20 cellular contexts compared by ENCODE assay signal in the genomic region with DNA sequence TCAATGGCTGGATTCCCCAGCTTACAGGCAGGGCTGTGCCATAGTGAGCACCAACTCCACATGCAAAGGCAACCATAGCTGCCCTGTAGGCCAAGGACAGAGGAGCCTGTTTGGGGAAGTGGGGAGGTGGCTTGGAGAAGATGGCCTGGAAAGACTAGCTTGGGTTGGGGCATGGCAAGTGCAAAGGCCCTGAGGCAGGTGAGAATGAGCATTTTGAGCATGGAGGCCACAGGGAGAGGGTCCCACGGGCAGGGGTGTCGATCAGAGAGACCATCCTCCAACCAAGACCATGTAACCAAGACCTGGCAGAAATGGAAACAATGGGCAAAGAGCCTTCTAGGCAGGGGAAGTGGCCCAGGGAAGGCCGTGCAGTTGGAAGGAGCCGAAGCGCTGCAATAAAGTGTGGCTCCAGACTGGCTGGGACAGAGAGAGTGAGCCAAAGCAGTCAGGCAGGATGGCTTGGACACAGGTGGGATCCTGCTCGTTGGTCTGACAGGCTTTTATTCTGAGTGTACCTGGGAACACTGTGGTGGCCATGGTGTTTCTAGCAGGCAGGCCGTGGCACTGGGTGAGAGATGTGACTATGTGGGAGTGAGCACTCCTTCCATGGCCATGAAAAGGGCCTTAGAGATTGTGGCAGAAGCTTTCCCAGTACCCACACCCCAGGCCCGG. TPM values are rescaled to one million over a fixed set of nuclear protein-coding genes. Genes with fewer than 3 reads are reported as not detected.
DNase-seq lines count a peak whose midpoint lies in the region; ATAC-seq, FAIRE-seq and TF ChIP-seq lines count a peak whose summit lies in the region.
"Had no signal": no experiment of that assay in that cellular context is flagged by ENCODE, and none has a peak within 500 bp of the region (broad histone marks: within the 10 kb centered on the region; RNA-seq: fewer than 3 reads in every experiment).

No MANE protein-coding gene starts in this region.

- H3K9me3 ChIP-seq in BLaER1 treated with 17β-estradiol and CSF1 and Interleukin-3, amounts not matched to agents 10 nM and 100 nM (replicated peaks in 1 of 11), result no peaks in the 10 kb centered on the region
- no peaks in the 10 kb centered on the region for H3K9me3 ChIP-seq in prostate gland
- H3K9me3 ChIP-seq in SK-N-SH, result no peaks in the 10 kb centered on the region

- H3K27ac ChIP-seq in BLaER1 treated with 17β-estradiol and CSF1 and Interleukin-3, amounts not matched to agents 10 nM and 100 nM, result peak overlapping the region in 9 of 11 experiments; percentile 29 to 68 (median 56); a peak in 17 of 22 replicates
- peak overlapping the region; percentile 69 to 75 for H3K27ac ChIP-seq in prostate gland
- H3K27ac ChIP-seq in SK-N-SH (ENCODE audit: low read depth in 2 of 2, low read length in 1 of 2), result no peak overlapping the region

- no peaks in the 10 kb centered on the region for H3F3A ChIP-seq in SK-N-SH (replicated peaks; ENCODE audit: insufficient read depth)

- no peak for TF ChIP-seq RAD21 in SK-N-SH (IDR thresholded peaks at IDR 0.05; ENCODE audit: low read length)

- peak; percentile 9 for FAIRE-seq in HTR-8/SVneo (lab: Jason Lieb, UNC)

- no peak for TF ChIP-seq EP300 in SK-N-SH (IDR thresholded peaks at IDR 0.05; ENCODE audit: borderline replicate concordance in 1 of 2, low read depth in 1 of 2, low read length in 1 of 2)

- peak overlapping the region; percentile 74 to 91 (median 84) for H3K4me2 ChIP-seq in BLaER1 treated with 17β-estradiol and CSF1 and Interleukin-3, amounts not matched to agents 10 nM and 100 nM
- H3K4me2 ChIP-seq in SK-N-SH, result no peak overlapping the region

- peaks cover 0 to 13% (median 0%) of the 10 kb centered on the region in 11 experiments; a peak in 4 of 22 replicates for H3K27me3 ChIP-seq in BLaER1 treated with 17β-estradiol and CSF1 and Interleukin-3, amounts not matched to agents 10 nM and 100 nM
- no peaks in the 10 kb centered on the region for H3K27me3 ChIP-seq in prostate gland (replicated peaks; ENCODE audit: insufficient read depth)
- no peaks in the 10 kb centered on the region for H3K27me3 ChIP-seq in SK-N-SH (ENCODE audit: insufficient read depth)

- POLR2A ChIA-PET in SK-N-SH (lab: Yijun Ruan, JAX), result no interaction called here

- peaks cover 0 to 12% (median 0%) of the 10 kb centered on the region in 11 experiments; a peak in 3 of 22 replicates for H4K20me1 ChIP-seq in BLaER1 treated with 17β-estradiol and CSF1 and Interleukin-3, amounts not matched to agents 10 nM and 100 nM
- H4K20me1 ChIP-seq in SK-N-SH (ENCODE audit: insufficient read depth), result no peaks in the 10 kb centered on the region

- ATAC-seq in effector memory CD8-positive, alpha-beta T cell (replicated peaks), result no peak
- no peak for ATAC-seq in HG03342 (IDR thresholded peaks at IDR 0.05; ENCODE audit: unreplicated experiment)

- H3K36me3 Mint-ChIP-seq in effector memory CD8-positive, alpha-beta T cell (ENCODE audit: insufficient read depth), result no peaks in the 10 kb centered on the region
- H3K36me3 Mint-ChIP-seq: activated CD4-positive, alpha-beta memory T cell treated with anti-CD3 and anti-CD28 coated beads for 36 hours; activated naive CD4-positive, alpha-beta T cell treated with anti-CD3 and anti-CD28 coated beads, Interleukin-2, amount 50 U/mL, for 24 hours had no signal

- H3K79me2 ChIP-seq in SK-N-SH (ENCODE audit: insufficient read depth), result no peaks in the 10 kb centered on the region

- H3K9me2 ChIP-seq in SK-N-SH, result no peaks in the 10 kb centered on the region

- WGBS in prostate gland, result 87% methylated on average over 8 of the region's 8 CpGs
- 87% methylated on average over 7 of the region's 8 CpGs for WGBS in SK-N-SH (ENCODE audit: low lambda C conversion rate)

- DNase-seq in HTR-8/SVneo (ENCODE audit: insufficient read length, low spot score) (no peak), prostate gland (ENCODE audit: low spot score) (no peak), GOT3 (lab: John Stamatoyannopoulos, UW) (no peak), SK-N-SH (no peak), anterior cingulate cortex (lab: John Stamatoyannopoulos, UW) (no peak)
- no peak for DNase-seq in effector memory CD8-positive, alpha-beta T cell
- DNase-seq: activated CD4-positive, alpha-beta memory T cell treated with anti-CD3 and anti-CD28 coated beads for 36 hours; cortex of kidney; NCI-H526 treated with DMSO at 0.1 percent for 48 hours; Right ventricle myocardium superior; stimulated activated CD4-positive, alpha-beta T cell treated with anti-CD3 and anti-CD28 coated beads, Interleukin-2, amount 100 ng/mL, for 48 hours had no signal

- intact Hi-C loops in prostate gland (cut with DNase I), result no loop called here

- no peaks in the 10 kb centered on the region for H3K36me3 ChIP-seq in BLaER1 treated with 17β-estradiol and CSF1 and Interleukin-3, amounts not matched to agents 10 nM and 100 nM
- no peaks in the 10 kb centered on the region for H3K36me3 ChIP-seq in prostate gland
- H3K36me3 ChIP-seq in SK-N-SH (replicated peaks in 1 of 2; ENCODE audit: control insufficient read depth in 1 of 2, insufficient read depth in 2 of 2, low read length in 1 of 2), result no peaks in the 10 kb centered on the region

- CTCF ChIA-PET in SK-N-SH (lab: Yijun Ruan, JAX), result interaction anchor here (0.9 to 2.1 kb wide), 2 partner anchors 27 to 117 kb away, joined by 3 to 4 read pairs; no protein-coding TSS in a partner anchor

- no peak for TF ChIP-seq POLR2A in prostate gland (IDR thresholded peaks at IDR 0.05)

- peaks cover 38 to 39% of the 10 kb centered on the region in 2 donors for H3K4me1 Mint-ChIP-seq in effector memory CD8-positive, alpha-beta T cell (ENCODE audit: low read depth in 2 of 2)

- no peak overlapping the region for H3K4me3 Mint-ChIP-seq in effector memory CD8-positive, alpha-beta T cell
- H3K4me3 Mint-ChIP-seq: activated CD4-positive, alpha-beta memory T cell treated with anti-CD3 and anti-CD28 coated beads for 36 hours; activated naive CD4-positive, alpha-beta T cell treated with anti-CD3 and anti-CD28 coated beads, Interleukin-2, amount 50 U/mL, for 24 hours had no signal

- H3K4me1 ChIP-seq in BLaER1 treated with 17β-estradiol and CSF1 and Interleukin-3, amounts not matched to agents 10 nM and 100 nM, result peaks cover 40 to 66% (median 61%) of the 10 kb centered on the region in 10 experiments
- H3K4me1 ChIP-seq in prostate gland (replicated peaks) (peaks cover 7% of the 10 kb centered on the region), SK-N-SH (ENCODE audit: control insufficient read depth in 1 of 2, insufficient read depth in 2 of 2, low read depth in 1 of 2, low read length in 1 of 2) (peaks cover 3 to 9% of the 10 kb centered on the region in 2 experiments; a peak in 1 of 4 replicates)

- H3K27me3 Mint-ChIP-seq in effector memory CD8-positive, alpha-beta T cell, result no peaks in the 10 kb centered on the region
- H3K27me3 Mint-ChIP-seq: activated CD4-positive, alpha-beta memory T cell treated with anti-CD3 and anti-CD28 coated beads for 36 hours; activated naive CD4-positive, alpha-beta T cell treated with anti-CD3 and anti-CD28 coated beads, Interleukin-2, amount 50 U/mL, for 24 hours had no signal

- peak overlapping the region; percentile 85 to 90 for H3K27ac Mint-ChIP-seq in effector memory CD8-positive, alpha-beta T cell
- H3K27ac Mint-ChIP-seq: activated CD4-positive, alpha-beta memory T cell treated with anti-CD3 and anti-CD28 coated beads for 36 hours had no signal

- TF ChIP-seq CTCF in prostate gland (IDR thresholded peaks at IDR 0.05) (no peak), SK-N-SH (IDR thresholded peaks at IDR 0.05) (no peak)

- no peak overlapping the region for H3K4me3 ChIP-seq in BLaER1 treated with 17β-estradiol and CSF1 and Interleukin-3, amounts not matched to agents 10 nM and 100 nM
- no peak overlapping the region for H3K4me3 ChIP-seq in prostate gland
- H3K4me3 ChIP-seq in SK-N-SH (ENCODE audit: low read depth in 2 of 2, low read length in 1 of 2), result no peak overlapping the region

- no peaks in the 10 kb centered on the region for H3K9me3 Mint-ChIP-seq in effector memory CD8-positive, alpha-beta T cell
- H3K9me3 Mint-ChIP-seq: activated CD4-positive, alpha-beta memory T cell treated with anti-CD3 and anti-CD28 coated beads for 36 hours; activated naive CD4-positive, alpha-beta T cell treated with anti-CD3 and anti-CD28 coated beads, Interleukin-2, amount 50 U/mL, for 24 hours had no signal

- H3K9ac ChIP-seq in BLaER1 treated with 17β-estradiol and CSF1 and Interleukin-3, amounts not matched to agents 10 nM and 100 nM, result peak overlapping the region in 6 of 11 experiments; percentile 9 to 47 (median 38); a peak in 8 of 22 replicates
- no peak overlapping the region for H3K9ac ChIP-seq in SK-N-SH

- no peak overlapping the region for H2AFZ ChIP-seq in SK-N-SH (ENCODE audit: low read depth)

TF ChIP-seq in SK-N-SH, 30 proteins besides CTCF, POLR2A, EP300 and RAD21:
- no peak for TF ChIP-seq RXRA (IDR thresholded peaks at IDR 0.05; ENCODE audit: borderline replicate concordance, low read depth)
- TF ChIP-seq EZH2phosphoT487 (IDR thresholded peaks at IDR 0.05; ENCODE audit: borderline replicate concordance, low read depth), result no peak
- no peak for TF ChIP-seq GATA2 (CRISPR knock-in tag; IDR thresholded peaks at IDR 0.05)

RNA-seq across cellular contexts. Expression of a gene that starts 24.8 kb away (rescaled TPM):
- 100 to 1,000 TPM in 1 of 2 donors, 10 to 100 TPM in 1; 84.3 to 258 TPM for total RNA-seq in prostate gland
- polyA plus RNA-seq in SK-N-SH (2012; rRNA removed), result 64.4 and 69.8 TPM in 2 replicates
- polyA plus RNA-seq in SK-N-SH (2012; cell fraction: cytosol; rRNA removed), result 48.5 and 56.7 TPM in 2 replicates
- 85.3 and 87.9 TPM in 2 replicates for polyA plus RNA-seq in SK-N-SH (2012; cell fraction: nucleus; rRNA removed)

RNA-seq across cellular contexts. Expression of a gene that starts 45.6 kb away (rescaled TPM):
- not detected for total RNA-seq in prostate gland
- polyA plus RNA-seq in SK-N-SH (2012; rRNA removed), result not detected in 2 replicates
- not detected in 2 replicates for polyA plus RNA-seq in SK-N-SH (2012; cell fraction: cytosol; rRNA removed)
- polyA plus RNA-seq in SK-N-SH (2012; cell fraction: nucleus; rRNA removed), result not detected in 2 replicates
- total RNA-seq: activated CD4-positive, alpha-beta memory T cell treated with anti-CD3 and anti-CD28 coated beads for 36 hours; Daoy; fibroblast of villous mesenchyme; HT1080; lung microvascular endothelial cell; myocyte; Right ventricle myocardium superior; subcutaneous adipose tissue had no signal

Comparison
In these comparisons a context has a peak if more than half of its experiments do, and no peak if none do; other contexts are left out.
1. H3K27ac ChIP-seq: peak in BLaER1 treated with 17β-estradiol and CSF1 and Interleukin-3, amounts not matched to agents 10 nM and 100 nM (9 of 11) and prostate gland (2 of 2); none in SK-N-SH (0 of 2).